In the genomic region with DNA sequence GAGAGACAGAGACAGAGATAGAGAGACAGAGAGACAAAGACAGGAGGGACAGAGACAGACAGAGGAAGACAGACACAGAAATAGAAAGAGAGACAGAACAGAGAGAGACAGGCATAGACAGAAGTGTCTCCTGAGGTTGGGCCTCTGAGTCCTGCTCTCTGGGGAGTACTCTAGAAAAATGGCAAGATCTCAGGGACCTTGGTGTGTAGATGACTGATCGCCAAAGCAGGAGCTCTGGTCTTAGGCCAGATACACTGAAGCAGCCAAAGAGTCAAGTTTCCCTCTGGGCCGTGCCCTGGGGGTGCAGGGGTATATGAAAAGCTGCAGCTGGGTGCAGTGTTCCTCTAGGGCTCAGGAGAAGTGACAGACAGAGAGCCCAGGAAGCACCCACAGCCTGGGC, we compare ENCODE assay signal across 13 cellular contexts.
A peak's percentile ranks its signal among the peaks of the same experiment; 100 is the strongest.
DNase-seq lines count a peak whose midpoint lies in the region; ATAC-seq and TF ChIP-seq lines count a peak whose summit lies in the region.
"Had no signal": no experiment of that assay in that cellular context is flagged by ENCODE, and none has a peak within 500 bp of the region (broad histone marks: within the 10 kb centered on the region; RNA-seq: fewer than 3 reads in every experiment).

No MANE protein-coding gene starts in this region.

- ATAC-seq in lung (ENCODE audit: insufficient read depth, low FRiP score), result peak; percentile 20
- ATAC-seq in HG03571 (IDR thresholded peaks at IDR 0.05; ENCODE audit: unreplicated experiment), result no peak
- ATAC-seq in HG02678 (IDR thresholded peaks at IDR 0.05; ENCODE audit: unreplicated experiment), result no peak
- ATAC-seq: WTC11 had no signal

- H3K27me3 ChIP-seq in lung (ENCODE audit: control insufficient read depth, insufficient read depth) (no peaks in the 10 kb centered on the region), thyroid gland (no peaks in the 10 kb centered on the region), WERI-Rb-1 (ENCODE audit: insufficient read depth, low read depth, severe bottlenecking) (no peaks in the 10 kb centered on the region)

- TF ChIP-seq CTCF in cardiac fibroblast (IDR thresholded peaks at IDR 0.05; ENCODE audit: low read depth, low read length) (no peak), lung (IDR thresholded peaks at IDR 0.05; ENCODE audit: control extremely low read depth, extremely low read depth) (no peak), thyroid gland (IDR thresholded peaks at IDR 0.05) (no peak), WERI-Rb-1 (IDR thresholded peaks at IDR 0.05; ENCODE audit: low read depth, low read length) (no peak)

- no peaks in the 10 kb centered on the region for H3K36me3 ChIP-seq in lung (ENCODE audit: control insufficient read depth in 2 of 2, insufficient read depth in 2 of 2, low read length in 2 of 2)
- H3K36me3 ChIP-seq in thyroid gland, result no peaks in the 10 kb centered on the region
- no peaks in the 10 kb centered on the region for H3K36me3 ChIP-seq in WERI-Rb-1

- H3K9me3 ChIP-seq in lung (ENCODE audit: control insufficient read depth in 2 of 2, insufficient read depth in 1 of 2, low read length in 1 of 2) (no peaks in the 10 kb centered on the region), thyroid gland (no peaks in the 10 kb centered on the region), WERI-Rb-1 (ENCODE audit: severe bottlenecking) (no peaks in the 10 kb centered on the region)

- WGBS in lung, 2 donors, result 81 to 87% methylated on average over 2 of the region's 2 CpGs
- 78 to 92% methylated on average over 2 of the region's 2 CpGs for whole genome bisulfite sequencing in thyroid gland, 2 donors

- peak overlapping the region in 1 of 2 donors; percentile 18 for H3K27ac ChIP-seq in lung (ENCODE audit: low read depth in 1 of 2, low read length in 1 of 2)
- peak overlapping the region in 2 of 3 donors; percentile 10 to 30 for H3K27ac ChIP-seq in thyroid gland
- H3K27ac ChIP-seq in WERI-Rb-1, result no peak overlapping the region

- DNase-seq in LHCN-M2 (ENCODE audit: low read depth) (peak; percentile 84), cardiac fibroblast (ENCODE audit: low read depth in 2 of 2) (peak; percentile 54 to 68), lung (ENCODE audit: low spot score) (no peak), thyroid gland (no peak), WERI-Rb-1 (no peak)
- DNase-seq in activated CD4-positive, CD25-positive, alpha-beta regulatory T cell treated with anti-CD3 and anti-CD28 coated beads, Interleukin-2, amount 50 U/mL, for 72 hours, result no peak
- DNase-seq: activated effector memory CD4-positive, alpha-beta T cell treated with Interleukin-2 at 50 U/mL for 16 hours; COR-L47; NCI-H187; OCI-M1 had no signal

- TF ChIP-seq POLR2A in thyroid gland (IDR thresholded peaks at IDR 0.05), result no peak

- intact Hi-C loops in thyroid gland (cut with DNase I), result no loop called here

- H3K4me1 ChIP-seq in lung (ENCODE audit: control insufficient read depth in 2 of 2, insufficient read depth in 2 of 2, low read length in 2 of 2), result no peaks in the 10 kb centered on the region
- peaks cover 0 to 12% of the 10 kb centered on the region in 2 donors for H3K4me1 ChIP-seq in thyroid gland

- H3K4me3 ChIP-seq in cardiac fibroblast (replicated peaks in 1 of 2; ENCODE audit: low read depth in 2 of 2, low read length in 2 of 2), result no peak overlapping the region
- H3K4me3 ChIP-seq in lung, result no peak overlapping the region
- H3K4me3 ChIP-seq in thyroid gland (replicated peaks in 1 of 3), result no peak overlapping the region
- H3K4me3 ChIP-seq in WERI-Rb-1 (ENCODE audit: low read depth, low read length), result no peak overlapping the region

Comparison
In these comparisons a context has a peak if more than half of its experiments do, and no peak if none do; other contexts are left out.
1. DNase-seq: peak in LHCN-M2 (single experiment) and cardiac fibroblast (2 of 2); none in lung (single experiment), thyroid gland (0 of 2), WERI-Rb-1 (single experiment) and activated CD4-positive, CD25-positive, alpha-beta regulatory T cell treated with anti-CD3 and anti-CD28 coated beads, Interleukin-2, amount 50 U/mL, for 72 hours (single experiment).